Comparison of ENCODE assay signal across 1 cellular context in the genomic region with DNA sequence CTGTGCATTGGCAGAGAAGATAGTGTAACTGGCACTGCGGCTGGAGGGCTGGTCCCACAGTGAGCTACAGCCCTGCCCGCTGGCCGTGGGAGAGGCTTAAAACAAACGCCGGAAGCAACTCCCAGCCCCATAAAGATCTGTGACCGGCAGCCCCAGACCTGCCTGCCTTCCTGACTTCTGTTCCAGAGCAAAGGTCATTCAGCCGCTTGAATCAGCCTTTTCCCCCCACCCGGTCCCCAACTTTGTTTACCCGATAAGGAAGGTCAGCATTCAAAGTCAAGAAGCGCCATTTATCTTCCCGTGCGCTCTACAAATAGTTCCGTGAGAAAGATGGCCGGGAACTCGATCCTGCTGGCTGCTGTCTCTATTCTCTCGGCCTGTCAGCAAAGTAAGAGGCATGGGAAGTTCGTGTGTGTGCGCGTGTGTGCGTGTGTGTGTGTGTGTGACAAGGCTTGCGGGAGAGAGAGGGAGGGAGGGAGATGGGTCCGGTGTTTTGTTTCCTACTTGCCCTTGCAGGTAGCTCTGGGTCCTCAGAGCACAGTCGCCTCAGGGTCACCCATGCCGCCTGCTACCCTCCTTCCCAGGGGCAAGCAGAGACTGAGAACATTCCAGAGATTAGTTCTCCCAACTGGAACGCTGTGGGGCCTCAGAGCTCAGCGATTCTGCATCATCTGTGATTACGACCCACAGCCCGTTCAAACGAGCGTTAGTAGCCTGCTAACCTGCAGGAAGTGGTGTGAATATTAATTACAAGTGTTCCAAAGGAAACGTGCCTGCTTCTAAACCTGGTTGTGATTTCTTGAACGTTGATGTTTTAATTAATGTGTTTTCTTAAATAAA.
TF ChIP-seq lines count a peak whose summit lies in the region.

TSS of gene MGST2 (plus strand) at position 130 of the 840 bp plus-strand sequence. CDS start at position 331, 201 bp downstream.

TF ChIP-seq in GM12878, 131 proteins besides CTCF, POLR2A, EP300 and RAD21 (continued from another document and continues in another):
- TF ChIP-seq, protein P1, sequence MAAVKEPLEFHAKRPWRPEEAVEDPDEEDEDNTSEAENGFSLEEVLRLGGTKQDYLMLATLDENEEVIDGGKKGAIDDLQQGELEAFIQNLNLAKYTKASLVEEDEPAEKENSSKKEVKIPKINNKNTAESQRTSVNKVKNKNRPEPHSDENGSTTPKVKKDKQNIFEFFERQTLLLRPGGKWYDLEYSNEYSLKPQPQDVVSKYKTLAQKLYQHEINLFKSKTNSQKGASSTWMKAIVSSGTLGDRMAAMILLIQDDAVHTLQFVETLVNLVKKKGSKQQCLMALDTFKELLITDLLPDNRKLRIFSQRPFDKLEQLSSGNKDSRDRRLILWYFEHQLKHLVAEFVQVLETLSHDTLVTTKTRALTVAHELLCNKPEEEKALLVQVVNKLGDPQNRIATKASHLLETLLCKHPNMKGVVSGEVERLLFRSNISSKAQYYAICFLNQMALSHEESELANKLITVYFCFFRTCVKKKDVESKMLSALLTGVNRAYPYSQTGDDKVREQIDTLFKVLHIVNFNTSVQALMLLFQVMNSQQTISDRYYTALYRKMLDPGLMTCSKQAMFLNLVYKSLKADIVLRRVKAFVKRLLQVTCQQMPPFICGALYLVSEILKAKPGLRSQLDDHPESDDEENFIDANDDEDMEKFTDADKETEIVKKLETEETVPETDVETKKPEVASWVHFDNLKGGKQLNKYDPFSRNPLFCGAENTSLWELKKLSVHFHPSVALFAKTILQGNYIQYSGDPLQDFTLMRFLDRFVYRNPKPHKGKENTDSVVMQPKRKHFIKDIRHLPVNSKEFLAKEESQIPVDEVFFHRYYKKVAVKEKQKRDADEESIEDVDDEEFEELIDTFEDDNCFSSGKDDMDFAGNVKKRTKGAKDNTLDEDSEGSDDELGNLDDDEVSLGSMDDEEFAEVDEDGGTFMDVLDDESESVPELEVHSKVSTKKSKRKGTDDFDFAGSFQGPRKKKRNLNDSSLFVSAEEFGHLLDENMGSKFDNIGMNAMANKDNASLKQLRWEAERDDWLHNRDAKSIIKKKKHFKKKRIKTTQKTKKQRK (IDR thresholded peaks at IDR 0.05; ENCODE audit: low read depth, low read length): no peak
- TF ChIP-seq LARP7 (IDR thresholded peaks at IDR 0.05) (0 out of 2 replicates have a peak, but pooled peaks have one; percentile 20), SMAD1 (IDR thresholded peaks at IDR 0.05; ENCODE audit: low read depth, partially characterized antibody) (no peak), BCL11A (IDR thresholded peaks at IDR 0.05; ENCODE audit: low read depth, low read length) (no peak), NR2C2 (IDR thresholded peaks at IDR 0.05; ENCODE audit: borderline replicate concordance, control insufficient read depth, insufficient read length, low read depth) (no peak), NR2F1 (conservative IDR thresholded peaks at IDR 0.05) (0 out of 2 replicates have a peak, but pooled peaks have one; percentile 39), IRF3 (IDR thresholded peaks at IDR 0.05) (0 out of 2 replicates have a peak, but pooled peaks have one; percentile 24), CHD2 (IDR thresholded peaks at IDR 0.05; ENCODE audit: borderline replicate concordance, low read depth, low read length) (no peak), TARDBP (IDR thresholded peaks at IDR 0.05; ENCODE audit: borderline replicate concordance) (no peak), RBBP5 (conservative IDR thresholded peaks at IDR 0.05) (no peak), MLLT1 (IDR thresholded peaks at IDR 0.05) (0 out of 2 replicates have a peak, but pooled peaks have one; percentile 52), E2F8 (IDR thresholded peaks at IDR 0.05; ENCODE audit: low read depth, partially characterized antibody) (no peak), STAT3 (IDR thresholded peaks at IDR 0.05; ENCODE audit: low read depth, low read length) (no peak), TAF1 (IDR thresholded peaks at IDR 0.05; ENCODE audit: borderline replicate concordance, low read depth, low read length) (peak; percentile 40), MTA2 (IDR thresholded peaks at IDR 0.05; ENCODE audit: low read depth) (no peak), SIX5 (IDR thresholded peaks at IDR 0.05; ENCODE audit: low read depth, low read length, severe bottlenecking) (no peak), RB1 (IDR thresholded peaks at IDR 0.05; ENCODE audit: borderline replicate concordance) (no peak), BHLHE40 (IDR thresholded peaks at IDR 0.05; ENCODE audit: borderline replicate concordance in 1 of 2, low read depth in 2 of 2, low read length in 1 of 2) (peak in 1 of 2 experiments; percentile 31; a peak in 1 of 4 replicates), DPF2 (IDR thresholded peaks at IDR 0.05) (no peak), ZNF592 (IDR thresholded peaks at IDR 0.05) (no peak), POU2F2 (IDR thresholded peaks at IDR 0.05; ENCODE audit: borderline replicate concordance, low read depth, low read length) (no peak; the same call in 2 of the 3 replicates), ZNF622 (IDR thresholded peaks at IDR 0.05) (no peak), MEF2A (IDR thresholded peaks at IDR 0.05; ENCODE audit: insufficient read depth, low read depth, low read length) (no peak), BACH1 (IDR thresholded peaks at IDR 0.05; ENCODE audit: borderline replicate concordance) (no peak), RELA (IDR thresholded peaks at IDR 0.05; ENCODE audit: borderline replicate concordance, partially characterized antibody) (no peak), ESRRA (IDR thresholded peaks at IDR 0.05; ENCODE audit: low read length) (no peak), HDGF (IDR thresholded peaks at IDR 0.05) (peak; percentile 57; the same call in 1 of the 2 replicates), MXI1 (IDR thresholded peaks at IDR 0.05; ENCODE audit: low read depth, low read length) (no peak), SUZ12 (IDR thresholded peaks at IDR 0.05; ENCODE audit: unreplicated experiment) (no peak), NR2C1 (IDR thresholded peaks at IDR 0.05) (peak; percentile 71), CREM (IDR thresholded peaks at IDR 0.05; ENCODE audit: low read depth) (no peak), RUNX3 (IDR thresholded peaks at IDR 0.05; ENCODE audit: low read length) (no peak; the same call in 1 of the 2 replicates), ATF7 (IDR thresholded peaks at IDR 0.05; ENCODE audit: low read depth) (0 out of 2 replicates have a peak, but pooled peaks have one; percentile 24), POLR2AphosphoS5 (IDR thresholded peaks at IDR 0.05; ENCODE audit: low read length) (peak; percentile 78)
- TF ChIP-seq, protein P2, sequence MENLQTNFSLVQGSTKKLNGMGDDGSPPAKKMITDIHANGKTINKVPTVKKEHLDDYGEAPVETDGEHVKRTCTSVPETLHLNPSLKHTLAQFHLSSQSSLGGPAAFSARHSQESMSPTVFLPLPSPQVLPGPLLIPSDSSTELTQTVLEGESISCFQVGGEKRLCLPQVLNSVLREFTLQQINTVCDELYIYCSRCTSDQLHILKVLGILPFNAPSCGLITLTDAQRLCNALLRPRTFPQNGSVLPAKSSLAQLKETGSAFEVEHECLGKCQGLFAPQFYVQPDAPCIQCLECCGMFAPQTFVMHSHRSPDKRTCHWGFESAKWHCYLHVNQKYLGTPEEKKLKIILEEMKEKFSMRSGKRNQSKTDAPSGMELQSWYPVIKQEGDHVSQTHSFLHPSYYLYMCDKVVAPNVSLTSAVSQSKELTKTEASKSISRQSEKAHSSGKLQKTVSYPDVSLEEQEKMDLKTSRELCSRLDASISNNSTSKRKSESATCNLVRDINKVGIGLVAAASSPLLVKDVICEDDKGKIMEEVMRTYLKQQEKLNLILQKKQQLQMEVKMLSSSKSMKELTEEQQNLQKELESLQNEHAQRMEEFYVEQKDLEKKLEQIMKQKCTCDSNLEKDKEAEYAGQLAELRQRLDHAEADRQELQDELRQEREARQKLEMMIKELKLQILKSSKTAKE (IDR thresholded peaks at IDR 0.05; ENCODE audit: low read depth, poor library complexity, severe bottlenecking): no peak
- TF ChIP-seq, protein P3, sequence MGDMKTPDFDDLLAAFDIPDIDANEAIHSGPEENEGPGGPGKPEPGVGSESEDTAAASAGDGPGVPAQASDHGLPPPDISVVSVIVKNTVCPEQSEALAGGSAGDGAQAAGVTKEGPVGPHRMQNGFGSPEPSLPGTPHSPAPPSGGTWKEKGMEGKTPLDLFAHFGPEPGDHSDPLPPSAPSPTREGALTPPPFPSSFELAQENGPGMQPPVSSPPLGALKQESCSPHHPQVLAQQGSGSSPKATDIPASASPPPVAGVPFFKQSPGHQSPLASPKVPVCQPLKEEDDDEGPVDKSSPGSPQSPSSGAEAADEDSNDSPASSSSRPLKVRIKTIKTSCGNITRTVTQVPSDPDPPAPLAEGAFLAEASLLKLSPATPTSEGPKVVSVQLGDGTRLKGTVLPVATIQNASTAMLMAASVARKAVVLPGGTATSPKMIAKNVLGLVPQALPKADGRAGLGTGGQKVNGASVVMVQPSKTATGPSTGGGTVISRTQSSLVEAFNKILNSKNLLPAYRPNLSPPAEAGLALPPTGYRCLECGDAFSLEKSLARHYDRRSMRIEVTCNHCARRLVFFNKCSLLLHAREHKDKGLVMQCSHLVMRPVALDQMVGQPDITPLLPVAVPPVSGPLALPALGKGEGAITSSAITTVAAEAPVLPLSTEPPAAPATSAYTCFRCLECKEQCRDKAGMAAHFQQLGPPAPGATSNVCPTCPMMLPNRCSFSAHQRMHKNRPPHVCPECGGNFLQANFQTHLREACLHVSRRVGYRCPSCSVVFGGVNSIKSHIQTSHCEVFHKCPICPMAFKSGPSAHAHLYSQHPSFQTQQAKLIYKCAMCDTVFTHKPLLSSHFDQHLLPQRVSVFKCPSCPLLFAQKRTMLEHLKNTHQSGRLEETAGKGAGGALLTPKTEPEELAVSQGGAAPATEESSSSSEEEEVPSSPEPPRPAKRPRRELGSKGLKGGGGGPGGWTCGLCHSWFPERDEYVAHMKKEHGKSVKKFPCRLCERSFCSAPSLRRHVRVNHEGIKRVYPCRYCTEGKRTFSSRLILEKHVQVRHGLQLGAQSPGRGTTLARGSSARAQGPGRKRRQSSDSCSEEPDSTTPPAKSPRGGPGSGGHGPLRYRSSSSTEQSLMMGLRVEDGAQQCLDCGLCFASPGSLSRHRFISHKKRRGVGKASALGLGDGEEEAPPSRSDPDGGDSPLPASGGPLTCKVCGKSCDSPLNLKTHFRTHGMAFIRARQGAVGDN (IDR thresholded peaks at IDR 0.05): no peak
